In the genomic region with DNA sequence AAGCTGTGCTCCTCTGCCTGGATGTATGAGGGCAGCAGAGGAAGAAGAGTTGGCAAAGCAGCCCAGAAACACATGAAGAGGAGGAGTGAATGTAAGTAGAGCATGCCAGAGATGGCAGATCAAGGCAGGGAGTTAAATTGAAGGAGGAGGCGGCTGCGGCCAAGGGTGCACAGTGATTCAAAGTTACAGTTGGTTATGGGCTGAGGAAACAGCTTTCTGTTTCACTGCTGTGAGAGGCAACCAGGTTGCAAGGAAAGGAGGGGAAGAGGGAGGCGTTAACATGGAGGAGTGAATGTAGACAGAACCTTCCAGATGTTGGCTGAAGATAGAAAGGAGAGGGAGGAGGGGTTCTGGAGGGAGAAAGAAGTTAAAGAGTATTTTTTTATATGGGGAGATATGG, we compare ENCODE assay signal across 11 cellular contexts. TPM values are rescaled to one million over a fixed set of nuclear protein-coding genes. Genes with fewer than 3 reads are reported as not detected.
"Had no signal": no experiment of that assay in that cellular context is flagged by ENCODE, and none has a peak within 500 bp of the region (broad histone marks: within the 10 kb centered on the region; RNA-seq: fewer than 3 reads in every experiment).

No MANE protein-coding gene starts in this region.

RNA-seq across cellular contexts. Expression of gene PGM5, which starts 20.5 kb away (rescaled TPM):
- total RNA-seq: activated CD4-positive, alpha-beta T cell treated with anti-CD3 and anti-CD28 coated beads, Interleukin-2, amount 10 ng/mL, durations not matched to agents 7 days and 5 days; activated naive CD8-positive, alpha-beta T cell treated with anti-CD3 and anti-CD28 coated beads, Interleukin-2, amount 10 ng/mL, durations not matched to agents 7 days and 5 days; activated T-helper 2 cell treated with anti-CD3 and anti-CD28 coated beads, Interferon-gamma antibody, Interleukin-2, Interleukin-4, amounts not matched to agents 10 μg/mL and 5 μg/mL and 100 μg/mL, durations not matched to agents 14 hours and 24 hours and 36 hours; LHCN-M2 had no signal

RNA-seq across cellular contexts. Expression of gene FOXD4L3, which starts 33.3 kb away (rescaled TPM):
- total RNA-seq: activated naive CD8-positive, alpha-beta T cell treated with anti-CD3 and anti-CD28 coated beads, Interleukin-2, amount 10 ng/mL, durations not matched to agents 7 days and 5 days; activated T-helper 2 cell treated with anti-CD3 and anti-CD28 coated beads, Interferon-gamma antibody, Interleukin-2, Interleukin-4, amounts not matched to agents 10 μg/mL and 5 μg/mL and 100 μg/mL, durations not matched to agents 14 hours and 24 hours and 36 hours; adrenal gland; astrocyte; body of pancreas; cardiac septum; LHCN-M2; NCI-H460; PC-3; SK-MEL-5 had no signal
